In genomic region chr12:71477609-71478008, GRCh38 we compare ENCODE assay signal across 15 cellular contexts. TPM values are rescaled to one million over a fixed set of nuclear protein-coding genes. Genes with fewer than 3 reads are reported as not detected.
DNase-seq lines count a peak whose midpoint lies in the region; ATAC-seq and TF ChIP-seq lines count a peak whose summit lies in the region.
"Had no signal": no experiment of that assay in that cellular context is flagged by ENCODE, and none has a peak within 500 bp of the region (broad histone marks: within the 10 kb centered on the region; RNA-seq: fewer than 3 reads in every experiment).

No MANE protein-coding gene starts in this region.

- H3K9me3 Mint-ChIP-seq in osteocyte (ENCODE audit: unreplicated experiment): no peaks in the 10 kb centered on the region

- in situ Hi-C loops in KBM-7 (cut with MboI; ENCODE audit: low pct_unique_long_range_greater_than_20kb, low sequenced_read_pairs): no loop called here

- ATAC-seq in HG03439 (IDR thresholded peaks at IDR 0.05; ENCODE audit: unreplicated experiment): no peak
- ATAC-seq: SK-N-SH treated with all-trans-retinoic acid at 6 μM for 48 hours had no signal

- DNase-seq in Ammon's horn (ENCODE audit: low spot score): peak; percentile 21
- DNase-seq in EL: peak; percentile 7
- DNase-seq in NCI-H69 (lab: John Stamatoyannopoulos, UW): peak; percentile 4
- DNase-seq in osteocyte (ENCODE audit: extremely low spot score, unreplicated experiment): no peak
- DNase-seq in KBM-7: no peak
- no peak for DNase-seq in activated CD4-positive, CD25-positive, alpha-beta regulatory T cell treated with anti-CD3 and anti-CD28 coated beads, Interleukin-2, amount 50 U/mL, for 72 hours
- DNase-seq: CD4-positive, alpha-beta memory T cell; NCI-H1930; SHP77 treated with DMSO at 0.1 percent for 48 hours; T-helper 1 cell had no signal

- peaks cover 13% of the 10 kb centered on the region for H3K36me3 Mint-ChIP-seq in osteocyte (ENCODE audit: unreplicated experiment)
- H3K36me3 Mint-ChIP-seq: CD4-positive, alpha-beta memory T cell; IgD-negative memory B cell had no signal

- no peak overlapping the region for H3K4me3 Mint-ChIP-seq in osteocyte (ENCODE audit: unreplicated experiment)
- H3K4me3 Mint-ChIP-seq: CD4-positive, alpha-beta memory T cell; IgD-negative memory B cell had no signal

- H3K27ac Mint-ChIP-seq in osteocyte (ENCODE audit: unreplicated experiment): peak overlapping the region; percentile 82
- H3K27ac Mint-ChIP-seq: CD4-positive, alpha-beta memory T cell; IgD-negative memory B cell had no signal

- TF ChIP-seq CTCF in osteocyte (IDR thresholded peaks at IDR 0.05): no peak

- no peaks in the 10 kb centered on the region for H3K27me3 Mint-ChIP-seq in osteocyte (ENCODE audit: unreplicated experiment)
- H3K27me3 Mint-ChIP-seq: IgD-negative memory B cell had no signal

- H3K4me1 Mint-ChIP-seq in osteocyte (ENCODE audit: unreplicated experiment): peaks cover 52% of the 10 kb centered on the region
- H3K4me1 Mint-ChIP-seq: CD4-positive, alpha-beta memory T cell; IgD-negative memory B cell had no signal

RNA-seq across cellular contexts. Expression of gene LGR5, which starts 38.0 kb away (rescaled TPM):
- 55.8 and 56.4 TPM in 2 replicates for total RNA-seq in osteocyte
- total RNA-seq: CD4-positive, alpha-beta memory T cell; Daoy; RPMI7951 had no signal

Comparison
In these comparisons a context has a peak if more than half of its experiments do, and no peak if none do; other contexts are left out.
1. DNase-seq: peak in Ammon's horn (single experiment), EL (single experiment) and NCI-H69 (single experiment); none in osteocyte (single experiment), KBM-7 (single experiment) and activated CD4-positive, CD25-positive, alpha-beta regulatory T cell treated with anti-CD3 and anti-CD28 coated beads, Interleukin-2, amount 50 U/mL, for 72 hours (single experiment).